In the genomic region with DNA sequence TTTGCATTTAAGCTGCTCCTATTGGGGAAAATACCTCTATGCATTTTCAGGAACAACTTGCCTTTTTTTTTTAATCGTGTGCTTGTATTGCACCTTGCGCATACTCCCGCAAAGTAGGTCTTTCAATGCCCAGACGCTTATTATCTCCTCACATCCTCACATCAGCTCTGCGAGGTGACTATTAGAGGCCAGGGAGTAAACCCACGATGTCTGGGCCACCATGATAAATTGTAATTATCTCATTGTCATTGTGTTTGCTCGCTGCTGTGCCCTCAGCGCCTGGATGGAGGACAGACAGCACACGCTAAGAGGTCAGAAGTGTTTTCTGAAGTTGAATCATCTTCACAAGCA, we compare ENCODE assay signal across 8 cellular contexts. TPM values are rescaled to one million over a fixed set of nuclear protein-coding genes. Genes with fewer than 3 reads are reported as not detected.
DNase-seq lines count a peak whose midpoint lies in the region; ATAC-seq, FAIRE-seq and TF ChIP-seq lines count a peak whose summit lies in the region.

No MANE protein-coding gene starts in this region.

- peaks cover 9% of the 10 kb centered on the region for H3K36me3 Mint-ChIP-seq in activated naive CD8-positive, alpha-beta T cell treated with anti-CD3 and anti-CD28 coated beads, Interleukin-2, amount 50 U/mL, for 24 hours (ENCODE audit: low read depth)

- peak overlapping the region; percentile 18 for H3K9ac ChIP-seq in HUES6 (ENCODE audit: low read length)

- CTCF ChIA-PET in A549 (lab: Yijun Ruan, JAX): interaction anchor here (1.1 kb wide), 1 partner anchor 115 kb away, joined by 3 read pairs; no protein-coding TSS in a partner anchor

- peaks cover 33% of the 10 kb centered on the region for H3K4me1 Mint-ChIP-seq in activated naive CD8-positive, alpha-beta T cell treated with anti-CD3 and anti-CD28 coated beads, Interleukin-2, amount 50 U/mL, for 24 hours

- H3K9me3 ChIP-seq in A549 (no peaks in the 10 kb centered on the region), HUES6 (ENCODE audit: control insufficient read depth, insufficient read depth, low read depth, low read length) (no peaks in the 10 kb centered on the region), lower lobe of right lung (no peaks in the 10 kb centered on the region)

- H3K36me3 ChIP-seq in HUES6 (ENCODE audit: control insufficient read depth, insufficient read depth, low read length) (no peaks in the 10 kb centered on the region), lower lobe of right lung (no peaks in the 10 kb centered on the region)

- no peak for TF ChIP-seq EP300 in A549 (IDR thresholded peaks at IDR 0.05)

- no peak overlapping the region for H3K27ac Mint-ChIP-seq in activated naive CD8-positive, alpha-beta T cell treated with anti-CD3 and anti-CD28 coated beads, Interleukin-2, amount 50 U/mL, for 24 hours

- peaks cover 14% of the 10 kb centered on the region for H3K27me3 ChIP-seq in HUES6 (ENCODE audit: control insufficient read depth, insufficient read depth, low read length)
- H3K27me3 ChIP-seq in lower lobe of right lung (ENCODE audit: low read depth): no peaks in the 10 kb centered on the region

- ATAC-seq in A549 (no peak), lower lobe of right lung (no peak)
- ATAC-seq in activated naive CD8-positive, alpha-beta T cell treated with anti-CD3 and anti-CD28 coated beads, Interleukin-2, amount 50 U/mL, for 24 hours: no peak

- intact Hi-C loops in lower lobe of right lung (cut with DNase I): no loop called here

- H3K4me3 ChIP-seq in A549: peak overlapping the region; percentile 48
- peak overlapping the region; percentile 62 for H3K4me3 ChIP-seq in HUES6 (ENCODE audit: low read depth, low read length)
- peak overlapping the region; percentile 98 for H3K4me3 ChIP-seq in lower lobe of right lung

- no peaks in the 10 kb centered on the region for H3K9me3 Mint-ChIP-seq in activated naive CD8-positive, alpha-beta T cell treated with anti-CD3 and anti-CD28 coated beads, Interleukin-2, amount 50 U/mL, for 24 hours

- no peak for TF ChIP-seq POLR2A in A549 (IDR thresholded peaks at IDR 0.05; ENCODE audit: low read length)

- H3K27ac ChIP-seq in A549 (peak overlapping the region; percentile 78 to 86), HUES6 (ENCODE audit: low read depth, low read length) (no peak overlapping the region), lower lobe of right lung (peak overlapping the region; percentile 85)

- TF ChIP-seq RAD21 in A549 (conservative IDR thresholded peaks at IDR 0.05 in 1 of 2, IDR thresholded peaks at IDR 0.05 in 1 of 2): no peak

- DNase-seq in A549 (ENCODE audit: low read depth in 1 of 2, low spot score in 1 of 2) (no peak), lower lobe of right lung (no peak), hepatic stellate cell (ENCODE audit: low spot score) (no peak), amniotic stem cell (lab: John Stamatoyannopoulos, UW) (no peak), NCI-H1092 (lab: John Stamatoyannopoulos, UW) (no peak), DMS114 treated with DMSO at 0.1 percent for 48 hours (lab: John Stamatoyannopoulos, UW; ENCODE audit: unreplicated experiment) (no peak)
- DNase-seq in activated naive CD8-positive, alpha-beta T cell treated with anti-CD3 and anti-CD28 coated beads, Interleukin-2, amount 50 U/mL, for 24 hours: no peak

- H3K4me3 Mint-ChIP-seq in activated naive CD8-positive, alpha-beta T cell treated with anti-CD3 and anti-CD28 coated beads, Interleukin-2, amount 50 U/mL, for 24 hours: peak overlapping the region; percentile 89

- H3K4me2 ChIP-seq in A549: peak overlapping the region; percentile 71

- H3K4me1 ChIP-seq in A549: peaks cover 18% of the 10 kb centered on the region
- H3K4me1 ChIP-seq in HUES6 (ENCODE audit: control insufficient read depth, insufficient read depth, low read length): peaks cover 24% of the 10 kb centered on the region
- peaks cover 36% of the 10 kb centered on the region for H3K4me1 ChIP-seq in lower lobe of right lung

- POLR2A ChIA-PET in A549 (lab: Yijun Ruan, JAX): interaction anchor here (1.5 kb wide), 1 partner anchor 115 kb away, joined by 6 read pairs; no protein-coding TSS in a partner anchor

- TF ChIP-seq CTCF in A549 (IDR thresholded peaks at IDR 0.05) (no peak), lower lobe of right lung (IDR thresholded peaks at IDR 0.05) (no peak)

- FAIRE-seq in A549 (lab: Jason Lieb, UNC): no peak

- no peaks in the 10 kb centered on the region for H3K27me3 Mint-ChIP-seq in activated naive CD8-positive, alpha-beta T cell treated with anti-CD3 and anti-CD28 coated beads, Interleukin-2, amount 50 U/mL, for 24 hours

- 78% methylated on average over 9 of the region's 9 CpGs for WGBS in A549 (ENCODE audit: missing lambda C conversion rate)

TF ChIP-seq in A549, 52 proteins besides CTCF, POLR2A, EP300 and RAD21:
- no peak for TF ChIP-seq RFX5 (IDR thresholded peaks at IDR 0.05)
- TF ChIP-seq SMC3 (IDR thresholded peaks at IDR 0.05): no peak
- no peak for TF ChIP-seq HOXB13 (CRISPR knock-in tag; IDR thresholded peaks at IDR 0.05; ENCODE audit: low read depth)
- TF ChIP-seq KDM1A (IDR thresholded peaks at IDR 0.05; ENCODE audit: low read depth): no peak
- TF ChIP-seq, protein P1, sequence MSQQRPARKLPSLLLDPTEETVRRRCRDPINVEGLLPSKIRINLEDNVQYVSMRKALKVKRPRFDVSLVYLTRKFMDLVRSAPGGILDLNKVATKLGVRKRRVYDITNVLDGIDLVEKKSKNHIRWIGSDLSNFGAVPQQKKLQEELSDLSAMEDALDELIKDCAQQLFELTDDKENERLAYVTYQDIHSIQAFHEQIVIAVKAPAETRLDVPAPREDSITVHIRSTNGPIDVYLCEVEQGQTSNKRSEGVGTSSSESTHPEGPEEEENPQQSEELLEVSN (IDR thresholded peaks at IDR 0.05; ENCODE audit: borderline replicate concordance, low read depth): no peak
- no peak for TF ChIP-seq RCOR1 (IDR thresholded peaks at IDR 0.05; ENCODE audit: low read depth, low read length)
- TF ChIP-seq, protein P2, sequence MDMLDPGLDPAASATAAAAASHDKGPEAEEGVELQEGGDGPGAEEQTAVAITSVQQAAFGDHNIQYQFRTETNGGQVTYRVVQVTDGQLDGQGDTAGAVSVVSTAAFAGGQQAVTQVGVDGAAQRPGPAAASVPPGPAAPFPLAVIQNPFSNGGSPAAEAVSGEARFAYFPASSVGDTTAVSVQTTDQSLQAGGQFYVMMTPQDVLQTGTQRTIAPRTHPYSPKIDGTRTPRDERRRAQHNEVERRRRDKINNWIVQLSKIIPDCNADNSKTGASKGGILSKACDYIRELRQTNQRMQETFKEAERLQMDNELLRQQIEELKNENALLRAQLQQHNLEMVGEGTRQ (IDR thresholded peaks at IDR 0.05): no peak
- no peak for TF ChIP-seq HOXB5 (CRISPR knock-in tag; IDR thresholded peaks at IDR 0.05)
- TF ChIP-seq, protein P3, sequence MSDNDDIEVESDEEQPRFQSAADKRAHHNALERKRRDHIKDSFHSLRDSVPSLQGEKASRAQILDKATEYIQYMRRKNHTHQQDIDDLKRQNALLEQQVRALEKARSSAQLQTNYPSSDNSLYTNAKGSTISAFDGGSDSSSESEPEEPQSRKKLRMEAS (IDR thresholded peaks at IDR 0.05): no peak
- no peak for TF ChIP-seq TP53 (CRISPR knock-in tag; IDR thresholded peaks at IDR 0.05)
- no peak for TF ChIP-seq RNF2 (IDR thresholded peaks at IDR 0.05; ENCODE audit: borderline replicate concordance, low read depth)

RNA-seq across cellular contexts. Expression of a gene that starts 1.0 kb away (rescaled TPM):
- polyA plus RNA-seq in A549 (2011; rRNA removed) (7.9 and 9.6 TPM in 2 replicates), A549 (2017; fragmentation: RNase III; extraction: RNeasy Plus Mini Kit Qiagen cat#74134 plus additional on column Dnase treatment) (4.9 to 5.8 TPM (median 5.0 TPM) in 3 replicates)
- polyA plus RNA-seq in A549 (2012; cell fraction: cytosol; rRNA removed): 3.5 and 4.7 TPM in 2 replicates
- 2.5 and 3.3 TPM in 2 replicates for polyA plus RNA-seq in A549 (2012; cell fraction: nucleus; rRNA removed)
- 24.9 and 28.2 TPM in 2 replicates for polyA minus RNA-seq in A549 (2011; rRNA and poly(A)+ RNA removed)
- 33.5 TPM for total RNA-seq in lower lobe of right lung

Comparison
In these comparisons a context has a peak if more than half of its experiments do, and no peak if none do; other contexts are left out.
1. H3K4me3 ChIP-seq: peak in every context shown above with its lines; median percentile 98 in lower lobe of right lung; 62 in HUES6; 48 in A549.